In the genomic region with DNA sequence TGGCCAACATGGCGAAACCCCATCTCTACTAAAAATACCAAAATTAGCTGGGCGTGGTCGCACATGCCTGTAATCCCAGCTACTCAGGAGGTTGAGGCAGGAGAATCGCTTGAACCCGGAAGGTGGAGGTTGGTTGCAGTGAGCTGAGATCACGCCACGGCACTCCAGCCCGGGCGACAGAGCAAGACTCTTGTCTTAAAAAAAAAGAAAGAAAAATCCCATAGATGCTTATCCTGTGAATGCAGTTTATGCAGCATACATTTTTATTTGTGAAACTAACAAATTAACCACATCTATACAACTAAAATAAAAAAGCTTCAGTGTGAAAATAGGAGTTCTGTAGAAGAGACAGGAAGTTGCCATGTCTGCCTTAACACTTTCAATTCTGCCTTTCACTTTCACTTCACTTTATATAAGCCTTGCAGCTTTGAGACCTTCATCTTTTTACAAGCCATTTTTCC, we compare ENCODE assay signal across 9 cellular contexts. TPM values are rescaled to one million over a fixed set of nuclear protein-coding genes. Genes with fewer than 3 reads are reported as not detected.
A peak's percentile ranks its signal among the peaks of the same experiment; 100 is the strongest.
DNase-seq lines count a peak whose midpoint lies in the region; ATAC-seq, FAIRE-seq and TF ChIP-seq lines count a peak whose summit lies in the region.
"Had no signal": no experiment of that assay in that cellular context is flagged by ENCODE, and none has a peak within 500 bp of the region (broad histone marks: within the 10 kb centered on the region; RNA-seq: fewer than 3 reads in every experiment).

No MANE protein-coding gene starts in this region.

- POLR2A ChIA-PET in HepG2 (lab: Yijun Ruan, JAX) = no interaction called here
- POLR2A ChIA-PET in activated B cell treated with CpG ODN at 0.5 μM for 24 hours (lab: Charles Lee) = interaction anchor here (0.7 to 5.8 kb wide), 6 partner anchors 11 to 46 kb away, joined by 3 to 34 read pairs (median 8); a partner anchor contains a TSS
- POLR2A ChIA-PET in endothelial cell of umbilical vein (lab: Charles Lee) = no interaction called here

- no TSS peak for BruUV-seq in HepG2 (replicated peaks; lab: Mats Ljungman, UMichigan)
- no TSS peak for BruUV-seq in endothelial cell of umbilical vein (replicated peaks; lab: Mats Ljungman, UMichigan)

- H3K36me3 Mint-ChIP-seq in activated B cell treated with CpG ODN at 0.5 μM for 24 hours (ENCODE audit: low read depth) = peaks cover 2% of the 10 kb centered on the region

- H3K27ac Mint-ChIP-seq in activated B cell treated with CpG ODN at 0.5 μM for 24 hours = peak overlapping the region; percentile 89

- H3K9me3 Mint-ChIP-seq in activated B cell treated with CpG ODN at 0.5 μM for 24 hours = no peaks in the 10 kb centered on the region

- no peaks in the 10 kb centered on the region for H3K27me3 ChIP-seq in liver (ENCODE audit: control insufficient read depth in 4 of 4, insufficient read depth in 4 of 4, low read length in 3 of 4)
- no peaks in the 10 kb centered on the region for H3K27me3 ChIP-seq in HepG2 (ENCODE audit: control insufficient read depth in 1 of 2, insufficient read depth in 2 of 2, low read length in 2 of 2)
- no peaks in the 10 kb centered on the region for H3K27me3 ChIP-seq in endothelial cell of umbilical vein (ENCODE audit: control insufficient read depth in 2 of 2, insufficient read depth in 2 of 2, low read length in 2 of 2)
- no peaks in the 10 kb centered on the region for H3K27me3 ChIP-seq in spleen (replicated peaks in 1 of 7)
- H3K27me3 ChIP-seq in MG63 = no peaks in the 10 kb centered on the region

- no peak for TF ChIP-seq EP300 in HepG2 (IDR thresholded peaks at IDR 0.05; ENCODE audit: low read depth in 2 of 2, low read length in 2 of 2)
- no peak for TF ChIP-seq EP300 in HepG2 (CRISPR knock-in tag; IDR thresholded peaks at IDR 0.05; ENCODE audit: borderline replicate concordance)

- H3K9ac ChIP-seq in liver (ENCODE audit: low read depth in 1 of 2, low read length in 2 of 2) = peak overlapping the region; percentile 3 to 74
- no peak overlapping the region for H3K9ac ChIP-seq in HepG2 (ENCODE audit: insufficient read depth, low read depth, low read length)
- no peak overlapping the region for H3K9ac ChIP-seq in endothelial cell of umbilical vein (replicated peaks; ENCODE audit: extremely low read depth, insufficient read depth, low read length)

- TF ChIP-seq RAD21 in liver (IDR thresholded peaks at IDR 0.05) (no peak), HepG2 (CRISPR knock-in tag; IDR thresholded peaks at IDR 0.05) (no peak)

- no peak overlapping the region for H3K4me2 ChIP-seq in HepG2 (ENCODE audit: low read depth, low read length)
- H3K4me2 ChIP-seq in endothelial cell of umbilical vein (ENCODE audit: insufficient read depth, low read length) = peak overlapping the region; percentile 65

- intact Hi-C loops in HepG2 (cut with micrococcal nuclease; ENCODE audit: unreplicated experiment) (no loop called here), activated B cell treated with CpG ODN at 0.5 μM for 24 hours (cut with micrococcal nuclease) (loop anchor here (1.0 kb wide), 1 partner anchor 46 kb away; a partner anchor contains a TSS), endothelial cell of umbilical vein (cut with micrococcal nuclease) (no loop called here), spleen (cut with DNase I; ENCODE audit: low total_unique reads) (no loop called here)

- peak overlapping the region; percentile 61 to 73 for H3K27ac ChIP-seq in liver (ENCODE audit: low read depth in 1 of 2, low read length in 2 of 2)
- H3K27ac ChIP-seq in HepG2 (ENCODE audit: extremely low read length, insufficient read depth, low read length) = no peak overlapping the region
- no peak overlapping the region for H3K27ac ChIP-seq in endothelial cell of umbilical vein (ENCODE audit: insufficient read depth, low read depth, low read length)
- peak overlapping the region; percentile 67 to 89 (median 86) for H3K27ac ChIP-seq in spleen
- H3K27ac ChIP-seq: C4-2B had no signal

- CTCF ChIA-PET in HepG2 (lab: Yijun Ruan, JAX; ENCODE audit: low intra/inter-chr PET ratio, low total read pairs) (no interaction called here), activated B cell treated with CpG ODN at 0.5 μM for 24 hours (lab: Charles Lee) (interaction anchor here (0.8 to 12.5 kb wide), 6 partner anchors 10 to 126 kb away, joined by 3 to 98 read pairs (median 4); no protein-coding TSS in a partner anchor), endothelial cell of umbilical vein (lab: Charles Lee) (interaction anchor here (0.8 to 2.2 kb wide), 7 partner anchors 9 to 62 kb away, joined by 3 to 32 read pairs (median 6); no protein-coding TSS in a partner anchor)

- 70% methylated on average over 9 of the region's 9 CpGs for WGBS in liver
- 98% methylated on average over 9 of the region's 9 CpGs for WGBS in HepG2 (ENCODE audit: low lambda C conversion rate)
- WGBS in spleen, 5 donors = 40 to 49% (median 45%) methylated on average over 9 of the region's 9 CpGs

- in situ Hi-C loops in HepG2 (cut with HindIII; ENCODE audit: extremely low pct_ligation_motif_present, low pct_unique_long_range_greater_than_20kb) = no loop called here

- peaks cover 69% of the 10 kb centered on the region for H3K4me1 Mint-ChIP-seq in activated B cell treated with CpG ODN at 0.5 μM for 24 hours

- H3K4me1 ChIP-seq in liver (ENCODE audit: control insufficient read depth in 4 of 4, insufficient read depth in 4 of 4, low read length in 3 of 4) (peaks cover 0 to 6% (median 2%) of the 10 kb centered on the region in 4 donors), HepG2 (ENCODE audit: insufficient read depth, low read length) (peaks cover 23% of the 10 kb centered on the region), endothelial cell of umbilical vein (ENCODE audit: control insufficient read depth, extremely low read depth, insufficient read depth, low read length) (peaks cover 11% of the 10 kb centered on the region), spleen (peaks cover 40 to 100% (median 86%) of the 10 kb centered on the region in 6 donors)

- H3K4me3 Mint-ChIP-seq in activated B cell treated with CpG ODN at 0.5 μM for 24 hours = peak overlapping the region; percentile 80

- H3K27me3 Mint-ChIP-seq in activated B cell treated with CpG ODN at 0.5 μM for 24 hours = no peaks in the 10 kb centered on the region

- no peak for FAIRE-seq in HepG2 (lab: Jason Lieb, UNC)
- peak; percentile 18 for FAIRE-seq in endothelial cell of umbilical vein (lab: Jason Lieb, UNC)

- H4K20me1 ChIP-seq in HepG2 (ENCODE audit: insufficient read depth, low read length) (peaks cover 7% of the 10 kb centered on the region), endothelial cell of umbilical vein (replicated peaks; ENCODE audit: control insufficient read depth, extremely low read depth, insufficient read depth, low read length) (peaks cover 3% of the 10 kb centered on the region)

- no peak for ATAC-seq in HepG2
- peak; percentile 61 for ATAC-seq in activated B cell treated with CpG ODN at 0.5 μM for 24 hours (ENCODE audit: low read depth)
- ATAC-seq in GM18909 (IDR thresholded peaks at IDR 0.05; ENCODE audit: poor library complexity, unreplicated experiment) = no peak
- no peak for ATAC-seq in GM19035 (IDR thresholded peaks at IDR 0.05; ENCODE audit: unreplicated experiment)

- H3K9me1 ChIP-seq in endothelial cell of umbilical vein (replicated peaks; ENCODE audit: control insufficient read depth, extremely low read depth, insufficient read depth, low read length) = no peaks in the 10 kb centered on the region

- no peak for DNase-seq in HepG2 (ENCODE audit: low spot score)
- peak; percentile 25 for DNase-seq in activated B cell treated with CpG ODN at 0.5 μM for 24 hours
- no peak for DNase-seq in endothelial cell of umbilical vein (ENCODE audit: low read depth, low spot score)
- no peak for DNase-seq in spleen
- no peak for DNase-seq in MG63

- H2AFZ ChIP-seq in HepG2 (ENCODE audit: low read length) (no peak overlapping the region), endothelial cell of umbilical vein (ENCODE audit: low read depth, low read length) (no peak overlapping the region)

- H3K9me3 ChIP-seq in liver (ENCODE audit: control insufficient read depth in 4 of 4, low read length in 3 of 4) = no peaks in the 10 kb centered on the region
- H3K9me3 ChIP-seq in HepG2 (ENCODE audit: low read length) = no peaks in the 10 kb centered on the region
- no peaks in the 10 kb centered on the region for H3K9me3 ChIP-seq in endothelial cell of umbilical vein (replicated peaks; ENCODE audit: control insufficient read depth, insufficient read depth, low read length)
- no peaks in the 10 kb centered on the region for H3K9me3 ChIP-seq in spleen
- no peaks in the 10 kb centered on the region for H3K9me3 ChIP-seq in MG63

- H3K4me3 ChIP-seq in liver (ENCODE audit: low read depth in 1 of 3, low read length in 3 of 3) (peak overlapping the region in 1 of 3 donors; percentile 12), HepG2 (replicated peaks in 1 of 3; ENCODE audit: insufficient read depth in 1 of 3, low read depth in 2 of 3, low read length in 3 of 3) (no peak overlapping the region), endothelial cell of umbilical vein (replicated peaks in 1 of 3; ENCODE audit: insufficient read depth in 1 of 3, low read depth in 1 of 3, low read length in 3 of 3) (peak overlapping the region in 2 of 3 experiments; percentile 5 to 8), spleen (peak overlapping the region; percentile 8 to 59 (median 28)), MG63 (no peak overlapping the region)

- TF ChIP-seq POLR2A in HepG2 (IDR thresholded peaks at IDR 0.05; ENCODE audit: insufficient read depth in 1 of 2, low read depth in 2 of 2, low read length in 2 of 2) (no peak), endothelial cell of umbilical vein (IDR thresholded peaks at IDR 0.05; ENCODE audit: low read depth, low read length) (no peak), spleen (IDR thresholded peaks at IDR 0.05) (no peak)

- dilution Hi-C loops in endothelial cell of umbilical vein (cut with MboI; ENCODE audit: extremely low pct_ligation_motif_present, low sequenced_read_pairs) = no loop called here

- TF ChIP-seq CTCF in liver (IDR thresholded peaks at IDR 0.05; ENCODE audit: low read depth, low read length, missing input control) = no peak
- TF ChIP-seq CTCF in HepG2 (CRISPR knock-in tag; IDR thresholded peaks at IDR 0.05) = no peak
- no peak for TF ChIP-seq CTCF in activated B cell treated with CpG ODN at 0.5 μM for 24 hours (IDR thresholded peaks at IDR 0.05)
- no peak for TF ChIP-seq CTCF in endothelial cell of umbilical vein (IDR thresholded peaks at IDR 0.05; ENCODE audit: extremely low read depth in 1 of 2, insufficient read depth in 1 of 2, low read depth in 1 of 2, low read length in 2 of 2)
- no peak for TF ChIP-seq CTCF in spleen (IDR thresholded peaks at IDR 0.05 in 8 of 11, conservative IDR thresholded peaks at IDR 0.05 in 3 of 11)

- H3K36me3 ChIP-seq in liver (ENCODE audit: control insufficient read depth in 4 of 4, insufficient read depth in 3 of 4, low read depth in 1 of 4, low read length in 3 of 4) (peaks cover 0 to 8% (median under 1%) of the 10 kb centered on the region in 4 donors), HepG2 (replicated peaks in 1 of 2; ENCODE audit: control insufficient read depth in 1 of 2, insufficient read depth in 2 of 2, low read length in 2 of 2) (peaks cover 4 to 9% of the 10 kb centered on the region in 2 experiments; a peak in 3 of 5 replicates), endothelial cell of umbilical vein (ENCODE audit: control insufficient read depth in 2 of 2, extremely low read depth in 1 of 2, insufficient read depth in 2 of 2, low read length in 2 of 2) (no peaks in the 10 kb centered on the region), spleen (peaks cover 0 to 91% (median 2%) of the 10 kb centered on the region in 6 donors), MG63 (peaks cover 14% of the 10 kb centered on the region)

- H3K79me2 ChIP-seq in HepG2 (ENCODE audit: insufficient read depth, low read length) = no peaks in the 10 kb centered on the region
- H3K79me2 ChIP-seq in endothelial cell of umbilical vein (ENCODE audit: control insufficient read depth, insufficient read depth, low read length) = peaks cover 19% of the 10 kb centered on the region

RNA-seq across cellular contexts. Expression of a gene that starts 7.1 kb away (rescaled TPM):
- total RNA-seq in liver (10 to 100 TPM in 1 of 2 donors, 1 to 10 TPM in 1; 5.2 to 27.3 TPM), HepG2 (2016; rRNA removed; fragmentation: Illumina TruSeq; extraction: Trizol) (not detected in 2 replicates), activated B cell treated with CpG ODN at 0.5 μM for 24 hours (0.29 and 0.46 TPM in 2 replicates), endothelial cell of umbilical vein (not detected in 2 replicates), spleen (100 to 1,000 TPM in 2 of 7 donors, 10 to 100 TPM in 5; 39.6 to 134 (median 87.7) TPM)
- polyA plus RNA-seq in liver (1 to 10 TPM; 2.6 to 5.7 TPM), HepG2 (2011; rRNA removed) (not detected in 2 replicates), endothelial cell of umbilical vein (not detected in 2 replicates), spleen (10 to 100 TPM; 15.5 to 53.2 (median 18.1) TPM)
- total RNA-seq in HepG2 (2016; cell fraction: cytosol; rRNA removed; fragmentation: Illumina TruSeq; extraction: Trizol; ENCODE audit: low read depth) = not detected in 2 replicates
- not detected in 2 replicates for total RNA-seq in HepG2 (2016; cell fraction: insoluble cytoplasmic fraction; rRNA removed; fragmentation: Illumina TruSeq; extraction: Trizol)
- total RNA-seq in HepG2 (2016; cell fraction: membrane; rRNA removed; fragmentation: Illumina TruSeq; extraction: Trizol) = not detected in 2 replicates
- not detected in 2 replicates for total RNA-seq in HepG2 (2016; cell fraction: nucleus; rRNA removed; fragmentation: Illumina TruSeq; extraction: Trizol)
- polyA plus RNA-seq in HepG2 (2011; cell fraction: cytosol; rRNA removed) = not detected in 2 replicates
- not detected in 2 replicates for polyA plus RNA-seq in HepG2 (2011; cell fraction: nucleus; rRNA removed)
- 0.19 and 0.24 TPM in 2 replicates for polyA plus RNA-seq in HepG2 (2012)
- not detected in 2 replicates for polyA plus RNA-seq in HepG2 (2016; cell fraction: cytosol; fragmentation: Illumina TruSeq; extraction: Trizol; ENCODE audit: low read depth)
- polyA plus RNA-seq in HepG2 (2016; cell fraction: insoluble cytoplasmic fraction; fragmentation: Illumina TruSeq; extraction: Trizol; ENCODE audit: low read depth) = not detected in 2 replicates
- not detected in 2 replicates for polyA plus RNA-seq in HepG2 (2016; cell fraction: membrane; fragmentation: Illumina TruSeq; extraction: Trizol; ENCODE audit: low read depth)
- not detected in 2 replicates for polyA plus RNA-seq in HepG2 (2016; cell fraction: nucleus; fragmentation: Illumina TruSeq; extraction: Trizol; ENCODE audit: insufficient read depth, low read depth)
- polyA minus RNA-seq in HepG2 (2011; rRNA and poly(A)+ RNA removed; ENCODE audit: low replicate concordance) = not detected in 2 replicates
- not detected in 2 replicates for polyA minus RNA-seq in HepG2 (2011; cell fraction: cytosol; rRNA and poly(A)+ RNA removed)
- not detected in 2 replicates for polyA minus RNA-seq in HepG2 (2011; cell fraction: nucleus; rRNA and poly(A)+ RNA removed)
- not detected in 2 replicates for polyA plus RNA-seq in endothelial cell of umbilical vein (2011; cell fraction: cytosol; rRNA removed)
- polyA plus RNA-seq in endothelial cell of umbilical vein (2011; cell fraction: nucleus; rRNA removed) = not detected in 2 replicates
- polyA plus RNA-seq in endothelial cell of umbilical vein (2012) = 0.36 TPM in 1 of 2 replicates, not detected in the other
- polyA minus RNA-seq in endothelial cell of umbilical vein = not detected in 2 replicates
- polyA minus RNA-seq in endothelial cell of umbilical vein (2011; cell fraction: cytosol; rRNA and poly(A)+ RNA removed) = not detected
- polyA minus RNA-seq in endothelial cell of umbilical vein (2011; cell fraction: nucleus; rRNA and poly(A)+ RNA removed) = not detected in 2 replicates
- not detected in 2 replicates for total RNA-seq in MG63 (2014; rRNA removed; shearing (Covaris generic); ENCODE audit: low replicate concordance)

RNA-seq across cellular contexts. Expression of a gene that starts 18.5 kb away (rescaled TPM):
- under 1 TPM; 0.05 to 0.17 TPM for total RNA-seq in liver
- under 1 TPM; 0.10 TPM for polyA plus RNA-seq in liver
- 0.11 and 0.15 TPM in 2 replicates for total RNA-seq in HepG2 (2016; rRNA removed; fragmentation: Illumina TruSeq; extraction: Trizol)
- total RNA-seq in HepG2 (2016; cell fraction: cytosol; rRNA removed; fragmentation: Illumina TruSeq; extraction: Trizol; ENCODE audit: low read depth) = 0.09 and 0.10 TPM in 2 replicates
- 0.06 and 0.11 TPM in 2 replicates for total RNA-seq in HepG2 (2016; cell fraction: insoluble cytoplasmic fraction; rRNA removed; fragmentation: Illumina TruSeq; extraction: Trizol)
- 0.10 TPM in 1 of 2 replicates, not detected in the other for total RNA-seq in HepG2 (2016; cell fraction: membrane; rRNA removed; fragmentation: Illumina TruSeq; extraction: Trizol)
- total RNA-seq in HepG2 (2016; cell fraction: nucleus; rRNA removed; fragmentation: Illumina TruSeq; extraction: Trizol) = 0.40 and 0.50 TPM in 2 replicates
- polyA plus RNA-seq in HepG2 (2011; rRNA removed) = 0.01 and 0.05 TPM in 2 replicates
- 0.04 and 0.09 TPM in 2 replicates for polyA plus RNA-seq in HepG2 (2011; cell fraction: cytosol; rRNA removed)
- 0.06 and 0.10 TPM in 2 replicates for polyA plus RNA-seq in HepG2 (2011; cell fraction: nucleus; rRNA removed)
- 0.04 TPM in 1 of 2 replicates, not detected in the other for polyA plus RNA-seq in HepG2 (2012)
- polyA plus RNA-seq in HepG2 (2016; cell fraction: cytosol; fragmentation: Illumina TruSeq; extraction: Trizol; ENCODE audit: low read depth) = 0.05 TPM in 1 of 2 replicates, not detected in the other
- polyA plus RNA-seq in HepG2 (2016; cell fraction: insoluble cytoplasmic fraction; fragmentation: Illumina TruSeq; extraction: Trizol; ENCODE audit: low read depth) = 0.08 TPM in 1 of 2 replicates, not detected in the other
- polyA plus RNA-seq in HepG2 (2016; cell fraction: membrane; fragmentation: Illumina TruSeq; extraction: Trizol; ENCODE audit: low read depth) = 0.06 TPM in 1 of 2 replicates, not detected in the other
- 0.20 and 0.56 TPM in 2 replicates for polyA plus RNA-seq in HepG2 (2016; cell fraction: nucleus; fragmentation: Illumina TruSeq; extraction: Trizol; ENCODE audit: insufficient read depth, low read depth)
- 0.05 TPM in 1 of 2 replicates, not detected in the other for polyA minus RNA-seq in HepG2 (2011; rRNA and poly(A)+ RNA removed; ENCODE audit: low replicate concordance)
- not detected in 2 replicates for polyA minus RNA-seq in HepG2 (2011; cell fraction: cytosol; rRNA and poly(A)+ RNA removed)
- 0.25 and 0.26 TPM in 2 replicates for polyA minus RNA-seq in HepG2 (2011; cell fraction: nucleus; rRNA and poly(A)+ RNA removed)
- 0.42 and 0.60 TPM in 2 replicates for total RNA-seq in activated B cell treated with CpG ODN at 0.5 μM for 24 hours
- 0.22 TPM in 1 of 2 replicates, not detected in the other for total RNA-seq in endothelial cell of umbilical vein
- 0.05 TPM in 1 of 2 replicates, not detected in the other for polyA plus RNA-seq in endothelial cell of umbilical vein
- 0.03 TPM in 1 of 2 replicates, not detected in the other for polyA plus RNA-seq in endothelial cell of umbilical vein (2011; cell fraction: cytosol; rRNA removed)
- polyA plus RNA-seq in endothelial cell of umbilical vein (2011; cell fraction: nucleus; rRNA removed) = 0.15 and 0.21 TPM in 2 replicates
- polyA plus RNA-seq in endothelial cell of umbilical vein (2012) = not detected in 2 replicates
- polyA minus RNA-seq in endothelial cell of umbilical vein = 0.15 and 0.75 TPM in 2 replicates
- not detected for polyA minus RNA-seq in endothelial cell of umbilical vein (2011; cell fraction: cytosol; rRNA and poly(A)+ RNA removed)
- 0.58 and 0.82 TPM in 2 replicates for polyA minus RNA-seq in endothelial cell of umbilical vein (2011; cell fraction: nucleus; rRNA and poly(A)+ RNA removed)
- 1 to 10 TPM; 1.1 to 3.1 (median 2.4) TPM for total RNA-seq in spleen
- 1 to 10 TPM in 2 of 3 donors, under 1 TPM in 1; 0.86 to 2.0 (median 1.2) TPM for polyA plus RNA-seq in spleen
- total RNA-seq in MG63 (2014; rRNA removed; shearing (Covaris generic); ENCODE audit: low replicate concordance) = not detected in 2 replicates

RNA-seq across cellular contexts. Expression of a gene that starts 45.9 kb away (rescaled TPM):
- total RNA-seq in liver (10 to 100 TPM; 22.8 to 57.3 TPM), HepG2 (2016; rRNA removed; fragmentation: Illumina TruSeq; extraction: Trizol) (175 and 204 TPM in 2 replicates), activated B cell treated with CpG ODN at 0.5 μM for 24 hours (53.3 and 59.2 TPM in 2 replicates), endothelial cell of umbilical vein (116 and 121 TPM in 2 replicates), spleen (100 to 1,000 TPM in 5 of 7 donors, 10 to 100 TPM in 2; 88.5 to 247 (median 121) TPM)
- polyA plus RNA-seq in liver (10 to 100 TPM in 1 of 2 donors, 1 to 10 TPM in 1; 9.3 to 11.6 TPM), HepG2 (2011; rRNA removed) (96.9 and 123 TPM in 2 replicates), endothelial cell of umbilical vein (44.0 and 53.8 TPM in 2 replicates), spleen (10 to 100 TPM; 28.5 to 50.6 (median 45.2) TPM)
- 260 and 296 TPM in 2 replicates for total RNA-seq in HepG2 (2016; cell fraction: cytosol; rRNA removed; fragmentation: Illumina TruSeq; extraction: Trizol; ENCODE audit: low read depth)
- 189 and 192 TPM in 2 replicates for total RNA-seq in HepG2 (2016; cell fraction: insoluble cytoplasmic fraction; rRNA removed; fragmentation: Illumina TruSeq; extraction: Trizol)
- 531 and 570 TPM in 2 replicates for total RNA-seq in HepG2 (2016; cell fraction: membrane; rRNA removed; fragmentation: Illumina TruSeq; extraction: Trizol)
- total RNA-seq in HepG2 (2016; cell fraction: nucleus; rRNA removed; fragmentation: Illumina TruSeq; extraction: Trizol) = 102 and 120 TPM in 2 replicates
- polyA plus RNA-seq in HepG2 (2011; cell fraction: cytosol; rRNA removed) = 57.9 and 89.7 TPM in 2 replicates
- 22.0 and 27.5 TPM in 2 replicates for polyA plus RNA-seq in HepG2 (2011; cell fraction: nucleus; rRNA removed)
- 128 and 134 TPM in 2 replicates for polyA plus RNA-seq in HepG2 (2012)
- polyA plus RNA-seq in HepG2 (2016; cell fraction: cytosol; fragmentation: Illumina TruSeq; extraction: Trizol; ENCODE audit: low read depth) = 385 and 459 TPM in 2 replicates
- polyA plus RNA-seq in HepG2 (2016; cell fraction: insoluble cytoplasmic fraction; fragmentation: Illumina TruSeq; extraction: Trizol; ENCODE audit: low read depth) = 218 and 221 TPM in 2 replicates
- polyA plus RNA-seq in HepG2 (2016; cell fraction: membrane; fragmentation: Illumina TruSeq; extraction: Trizol; ENCODE audit: low read depth) = 534 and 554 TPM in 2 replicates
- polyA plus RNA-seq in HepG2 (2016; cell fraction: nucleus; fragmentation: Illumina TruSeq; extraction: Trizol; ENCODE audit: insufficient read depth, low read depth) = 143 and 144 TPM in 2 replicates
- polyA minus RNA-seq in HepG2 (2011; rRNA and poly(A)+ RNA removed; ENCODE audit: low replicate concordance) = 23.0 and 41.2 TPM in 2 replicates
- polyA minus RNA-seq in HepG2 (2011; cell fraction: cytosol; rRNA and poly(A)+ RNA removed) = 66.7 and 68.9 TPM in 2 replicates
- polyA minus RNA-seq in HepG2 (2011; cell fraction: nucleus; rRNA and poly(A)+ RNA removed) = 50.9 and 56.4 TPM in 2 replicates
- 70.4 and 82.4 TPM in 2 replicates for polyA plus RNA-seq in endothelial cell of umbilical vein (2011; cell fraction: cytosol; rRNA removed)
- polyA plus RNA-seq in endothelial cell of umbilical vein (2011; cell fraction: nucleus; rRNA removed) = 27.5 and 35.8 TPM in 2 replicates
- polyA plus RNA-seq in endothelial cell of umbilical vein (2012) = 130 and 154 TPM in 2 replicates
- polyA minus RNA-seq in endothelial cell of umbilical vein = 38.5 and 44.6 TPM in 2 replicates
- 29.7 TPM for polyA minus RNA-seq in endothelial cell of umbilical vein (2011; cell fraction: cytosol; rRNA and poly(A)+ RNA removed)
- polyA minus RNA-seq in endothelial cell of umbilical vein (2011; cell fraction: nucleus; rRNA and poly(A)+ RNA removed) = 28.8 and 38.9 TPM in 2 replicates
- total RNA-seq in MG63 (2014; rRNA removed; shearing (Covaris generic); ENCODE audit: low replicate concordance) = 210 and 260 TPM in 2 replicates

Comparison
In these comparisons a context has a peak if more than half of its experiments do, and no peak if none do; other contexts are left out.
1. H3K27ac ChIP-seq: peak in liver (2 of 2) and spleen (8 of 8); none in HepG2 (single experiment) and endothelial cell of umbilical vein (single experiment).
2. H3K9ac ChIP-seq: peak in liver (2 of 2); none in HepG2 (single experiment) and endothelial cell of umbilical vein (single experiment).
3. H3K4me3 ChIP-seq: peak in endothelial cell of umbilical vein (2 of 3) and spleen (8 of 8); none in HepG2 (0 of 3) and MG63 (single experiment).